24 cellular contexts compared by ENCODE assay signal in genomic region chr12:93957180-93957579, GRCh38.
"Had no signal": no experiment of that assay in that cellular context is flagged by ENCODE, and none has a peak within 500 bp of the region (broad histone marks: within the 10 kb centered on the region; RNA-seq: fewer than 3 reads in every experiment).

No MANE protein-coding gene starts in this region.

- H3K4me1 Mint-ChIP-seq: endodermal cell, memory B cell, naive B cell had no signal

- H3K4me3 Mint-ChIP-seq: dendritic cell treated with granulocyte-macrophage colony-stimulating factor and Interleukin-4, amounts not matched to agents 40 ng/mL and 50 ng/mL, for 4 days; effector memory CD8-positive, alpha-beta T cell; endodermal cell; memory B cell; naive B cell had no signal

- H3K27me3 Mint-ChIP-seq: dendritic cell treated with granulocyte-macrophage colony-stimulating factor and Interleukin-4, amounts not matched to agents 40 ng/mL and 50 ng/mL, for 4 days; naive B cell had no signal

- H3K4me3 ChIP-seq: colonic mucosa, esophagus squamous epithelium, gastrocnemius medialis, heart right ventricle, left lung, lower lobe of right lung had no signal

- H3K27ac Mint-ChIP-seq: dendritic cell treated with granulocyte-macrophage colony-stimulating factor and Interleukin-4, amounts not matched to agents 40 ng/mL and 50 ng/mL, for 4 days; effector memory CD8-positive, alpha-beta T cell; endodermal cell; memory B cell; naive B cell had no signal

- H3K36me3 ChIP-seq: colonic mucosa, esophagus squamous epithelium, gastrocnemius medialis, heart right ventricle, left lung, lower lobe of right lung had no signal

- ATAC-seq: effector memory CD8-positive, alpha-beta T cell; esophagus mucosa; gastrocnemius medialis; heart right ventricle; left lung; lower lobe of right lung had no signal

- H3K4me1 ChIP-seq: colonic mucosa, esophagus squamous epithelium, gastrocnemius medialis, left lung, lower lobe of right lung had no signal

- H3K27ac ChIP-seq: colonic mucosa, epithelial cell of prostate, esophagus squamous epithelium, gastrocnemius medialis, lower lobe of right lung had no signal

- H3K9me3 ChIP-seq: colonic mucosa, gastrocnemius medialis had no signal

- H3K27me3 ChIP-seq: colonic mucosa, esophagus squamous epithelium, gastrocnemius medialis, heart right ventricle, left lung had no signal

- H3K9me3 Mint-ChIP-seq: effector memory CD8-positive, alpha-beta T cell had no signal

- DNase-seq: cerebellar nuclear complex; colonic mucosa; cortex of kidney; effector CD8-positive, alpha-beta T cell; effector memory CD8-positive, alpha-beta T cell; endodermal cell; erythroblast; esophagus squamous epithelium; foreskin melanocyte; gastrocnemius medialis; glutamatergic neuron; head of caudate nucleus; heart right ventricle; hippocampal formation; left cardiac atrium; left lung; lower lobe of right lung; mesendoderm; midbrain; naive B cell had no signal

- H3K36me3 Mint-ChIP-seq: naive B cell had no signal
